Comparison of ENCODE assay signal across 11 cellular contexts in genomic region chr1:178530037-178530402, GRCh38. TPM values are rescaled to one million over a fixed set of nuclear protein-coding genes. Genes with fewer than 3 reads are reported as not detected.
DNase-seq lines count a peak whose midpoint lies in the region; ATAC-seq and TF ChIP-seq lines count a peak whose summit lies in the region.
"Had no signal": no experiment of that assay in that cellular context is flagged by ENCODE, and none has a peak within 500 bp of the region (broad histone marks: within the 10 kb centered on the region; RNA-seq: fewer than 3 reads in every experiment).

No MANE protein-coding gene starts in this region.

- TF ChIP-seq CTCF in hepatocyte (IDR thresholded peaks at IDR 0.05; ENCODE audit: poor library complexity) (no peak), colonic mucosa (IDR thresholded peaks at IDR 0.05) (no peak)

- H3K79me2 ChIP-seq in hepatocyte, result no peaks in the 10 kb centered on the region

- WGBS in hepatocyte (ENCODE audit: low lambda C conversion rate, missing lambda C conversion rate), result 66% methylated on average over 2 of the region's 2 CpGs

- H3K4me3 ChIP-seq in hepatocyte, result no peak overlapping the region
- no peak overlapping the region for H3K4me3 ChIP-seq in colonic mucosa

- H3K36me3 ChIP-seq in hepatocyte (replicated peaks; ENCODE audit: insufficient read depth, low read depth) (no peaks in the 10 kb centered on the region), colonic mucosa (no peaks in the 10 kb centered on the region)

- no peak overlapping the region for H3K4me3 Mint-ChIP-seq in stimulated activated naive CD8-positive, alpha-beta T cell treated with anti-CD3 and anti-CD28 coated beads, Interleukin-15, amount 100 ng/mL, for 72 hours
- H3K4me3 Mint-ChIP-seq: stimulated activated memory B cell treated with anti-CD40 and anti-IgM and Interleukin-4, amounts not matched to agents 10 μg/mL and 1 μg/mL and 100 μg/mL, for 72 hours had no signal

- H3K27me3 Mint-ChIP-seq in stimulated activated naive CD8-positive, alpha-beta T cell treated with anti-CD3 and anti-CD28 coated beads, Interleukin-15, amount 100 ng/mL, for 72 hours, result peaks cover 8% of the 10 kb centered on the region
- H3K27me3 Mint-ChIP-seq: stimulated activated memory B cell treated with anti-CD40 and anti-IgM and Interleukin-4, amounts not matched to agents 10 μg/mL and 1 μg/mL and 100 μg/mL, for 72 hours had no signal

- H3K4me2 ChIP-seq in hepatocyte, result no peak overlapping the region

- H3K9me2 ChIP-seq in hepatocyte (replicated peaks; ENCODE audit: insufficient read depth), result no peaks in the 10 kb centered on the region

- peaks cover 0 to 6% of the 10 kb centered on the region in 2 donors for H3K9me3 Mint-ChIP-seq in stimulated activated naive CD8-positive, alpha-beta T cell treated with anti-CD3 and anti-CD28 coated beads, Interleukin-15, amount 100 ng/mL, for 72 hours

- peaks cover 11% of the 10 kb centered on the region for H3K4me1 ChIP-seq in hepatocyte (ENCODE audit: insufficient read depth)
- no peaks in the 10 kb centered on the region for H3K4me1 ChIP-seq in colonic mucosa

- H4K20me1 ChIP-seq in hepatocyte (ENCODE audit: insufficient read depth, poor library complexity, severe bottlenecking), result no peaks in the 10 kb centered on the region

- no peak overlapping the region for H3K9ac ChIP-seq in colonic mucosa (ENCODE audit: low read depth in 2 of 2, low read length in 2 of 2)

- intact Hi-C loops in colonic mucosa (cut with DNase I), result no loop called here

- H3K27ac Mint-ChIP-seq in stimulated activated naive CD8-positive, alpha-beta T cell treated with anti-CD3 and anti-CD28 coated beads, Interleukin-15, amount 100 ng/mL, for 72 hours, result no peak overlapping the region
- H3K27ac Mint-ChIP-seq: activated naive CD4-positive, alpha-beta T cell treated with anti-CD3 and anti-CD28 coated beads, Interleukin-2, amount 50 U/mL, for 72 hours; stimulated activated memory B cell treated with anti-CD40 and anti-IgM and Interleukin-4, amounts not matched to agents 10 μg/mL and 1 μg/mL and 100 μg/mL, for 72 hours had no signal

- H2AFZ ChIP-seq in hepatocyte, result no peak overlapping the region

- H3K27me3 ChIP-seq in hepatocyte (no peaks in the 10 kb centered on the region), colonic mucosa (no peaks in the 10 kb centered on the region)

- H3K27ac ChIP-seq in hepatocyte (peak overlapping the region; percentile 59), colonic mucosa (no peak overlapping the region)

- no peak for DNase-seq in stimulated activated naive CD8-positive, alpha-beta T cell treated with anti-CD3 and anti-CD28 coated beads, Interleukin-15, amount 100 ng/mL, for 72 hours
- no peak for DNase-seq in stimulated activated naive CD8-positive, alpha-beta T cell treated with anti-CD3 and anti-CD28 coated beads, Interleukin-15, Interleukin-2, amounts not matched to agents 100 U/mL and 50 U/mL, for 24 hours
- DNase-seq in T1000 (lab: John Stamatoyannopoulos, UW), result peak; percentile 73
- DNase-seq in hepatocyte (ENCODE audit: low spot score), result peak; percentile 69
- no peak for DNase-seq in stimulated activated CD4-positive, alpha-beta T cell treated with anti-CD3 and anti-CD28 coated beads, Interleukin-2, amount 100 ng/mL, for 48 hours
- DNase-seq in colonic mucosa, result no peak
- DNase-seq in activated T-cell treated with anti-CD3 and anti-CD28 coated beads for 4 hours, result no peak

- H3K9me3 ChIP-seq in hepatocyte (ENCODE audit: low read depth), result no peaks in the 10 kb centered on the region
- H3K9me3 ChIP-seq in colonic mucosa, result no peaks in the 10 kb centered on the region

- H3K4me1 Mint-ChIP-seq in stimulated activated naive CD8-positive, alpha-beta T cell treated with anti-CD3 and anti-CD28 coated beads, Interleukin-15, amount 100 ng/mL, for 72 hours, result peaks cover 7% of the 10 kb centered on the region

- ATAC-seq in stimulated activated naive CD8-positive, alpha-beta T cell treated with anti-CD3 and anti-CD28 coated beads, Interleukin-15, amount 100 ng/mL, for 72 hours, result peak; percentile 8
- ATAC-seq in stimulated activated naive CD8-positive, alpha-beta T cell treated with anti-CD3 and anti-CD28 coated beads, Interleukin-15, Interleukin-2, amounts not matched to agents 100 U/mL and 50 U/mL, for 24 hours, result no peak
- no peak for ATAC-seq in GM18520 (IDR thresholded peaks at IDR 0.05; ENCODE audit: unreplicated experiment)
- ATAC-seq: activated naive CD4-positive, alpha-beta T cell treated with anti-CD3 and anti-CD28 coated beads, Interleukin-2, amount 50 U/mL, for 72 hours; stimulated activated memory B cell treated with anti-CD40 and anti-IgM and Interleukin-4, amounts not matched to agents 10 μg/mL and 1 μg/mL and 100 μg/mL, for 72 hours had no signal

RNA-seq across cellular contexts. Expression of gene TEX35, which starts 17.1 kb away (rescaled TPM):
- total RNA-seq in hepatocyte, result not detected in 2 replicates
- polyA plus RNA-seq in hepatocyte, result not detected in 2 replicates
- total RNA-seq in colonic mucosa, result not detected
- total RNA-seq: activated naive CD4-positive, alpha-beta T cell treated with anti-CD3 and anti-CD28 coated beads, Interleukin-2, amount 50 U/mL, for 72 hours; lung microvascular endothelial cell had no signal

RNA-seq across cellular contexts. Expression of gene CLEC20A, which starts 33.3 kb away (rescaled TPM):
- total RNA-seq in hepatocyte (not detected in 2 replicates), colonic mucosa (not detected)
- not detected in 2 replicates for polyA plus RNA-seq in hepatocyte
- total RNA-seq: activated naive CD4-positive, alpha-beta T cell treated with anti-CD3 and anti-CD28 coated beads, Interleukin-2, amount 50 U/mL, for 72 hours; lung microvascular endothelial cell had no signal

Comparison
In these comparisons a context has a peak if more than half of its experiments do, and no peak if none do; other contexts are left out.
1. DNase-seq: peak in T1000 (single experiment) and hepatocyte (single experiment); none in stimulated activated naive CD8-positive, alpha-beta T cell treated with anti-CD3 and anti-CD28 coated beads, Interleukin-15, amount 100 ng/mL, for 72 hours (0 of 2), stimulated activated naive CD8-positive, alpha-beta T cell treated with anti-CD3 and anti-CD28 coated beads, Interleukin-15, Interleukin-2, amounts not matched to agents 100 U/mL and 50 U/mL, for 24 hours (single experiment), stimulated activated CD4-positive, alpha-beta T cell treated with anti-CD3 and anti-CD28 coated beads, Interleukin-2, amount 100 ng/mL, for 48 hours (0 of 2), colonic mucosa (single experiment) and activated T-cell treated with anti-CD3 and anti-CD28 coated beads for 4 hours (single experiment).